Comparison of ENCODE assay signal across 9 cellular contexts in genomic region chr5:56819027-56819881, GRCh38. TPM values are rescaled to one million over a fixed set of nuclear protein-coding genes. Genes with fewer than 3 reads are reported as not detected.
A peak's percentile ranks its signal among the peaks of the same experiment; 100 is the strongest.
DNase-seq lines count a peak whose midpoint lies in the region; ATAC-seq and TF ChIP-seq lines count a peak whose summit lies in the region.
"Had no signal": no experiment of that assay in that cellular context is flagged by ENCODE, and none has a peak within 500 bp of the region (broad histone marks: within the 10 kb centered on the region; RNA-seq: fewer than 3 reads in every experiment).

No MANE protein-coding gene starts in this region.

- no peak for TF ChIP-seq POLR2A in GM18505 (IDR thresholded peaks at IDR 0.05; ENCODE audit: borderline replicate concordance, extremely low read depth, insufficient read depth, insufficient read length)

- DNase-seq in Daoy (ENCODE audit: low read depth), result peak; percentile 5
- DNase-seq in NOMO-1 treated with dmso at 0.1 percent for 144 hours (lab: John Stamatoyannopoulos, UW; ENCODE audit: unreplicated experiment), result peak; percentile 17
- DNase-seq in choroid plexus epithelial cell (ENCODE audit: low read depth), result peak; percentile 39
- DNase-seq in nephron progenitor cell, result no peak
- no peak for DNase-seq in SK-N-DZ (ENCODE audit: low spot score)
- DNase-seq in NCI-H2081 treated with DMSO at 0.1 percent for 48 hours (lab: John Stamatoyannopoulos, UW), result no peak
- DNase-seq: NCI-H446 treated with DMSO at 0.1 percent for 48 hours had no signal

- peak overlapping the region; percentile 28 for H3K4me3 Mint-ChIP-seq in nephron progenitor cell

- H3K4me1 Mint-ChIP-seq in nephron progenitor cell, result peaks cover 42% of the 10 kb centered on the region

- TF ChIP-seq CTCF in choroid plexus epithelial cell (conservative IDR thresholded peaks at IDR 0.05; ENCODE audit: low read depth, low read length), result no peak
- TF ChIP-seq CTCF in nephron progenitor cell (IDR thresholded peaks at IDR 0.05), result no peak

- H3K36me3 Mint-ChIP-seq in nephron progenitor cell (ENCODE audit: low read depth), result peaks cover 18% of the 10 kb centered on the region

- no peak for ATAC-seq in GM21360 (IDR thresholded peaks at IDR 0.05; ENCODE audit: unreplicated experiment)
- no peak for ATAC-seq in GM18505 (IDR thresholded peaks at IDR 0.05; ENCODE audit: unreplicated experiment)

- H3K4me3 ChIP-seq in choroid plexus epithelial cell (ENCODE audit: low read depth, low read length), result peak overlapping the region; percentile 56

- H3K9me3 Mint-ChIP-seq in nephron progenitor cell, result no peaks in the 10 kb centered on the region

- H3K27me3 Mint-ChIP-seq in nephron progenitor cell (ENCODE audit: low read depth, poor library complexity), result peaks cover 7% of the 10 kb centered on the region

- H3K27ac Mint-ChIP-seq in nephron progenitor cell, result no peak overlapping the region

RNA-seq across cellular contexts. Expression of gene MAP3K1, which starts 3.9 kb away (rescaled TPM):
- 8.6 and 10.2 TPM in 2 replicates for total RNA-seq in Daoy (2014; rRNA removed; shearing (Covaris generic))
- 6.0 and 7.7 TPM in 2 replicates for polyA plus RNA-seq in SK-N-DZ (2014; cell fraction: cytosol; rRNA removed)
- 6.1 and 6.8 TPM in 2 replicates for polyA plus RNA-seq in SK-N-DZ (2014; cell fraction: nucleus; rRNA removed)

Comparison
In these comparisons a context has a peak if more than half of its experiments do, and no peak if none do; other contexts are left out.
1. DNase-seq: peak in Daoy (single experiment), NOMO-1 treated with dmso at 0.1 percent for 144 hours (single experiment) and choroid plexus epithelial cell (single experiment); none in nephron progenitor cell (single experiment), SK-N-DZ (single experiment) and NCI-H2081 treated with DMSO at 0.1 percent for 48 hours (single experiment).